In genomic region chr2:231785822-231786176, GRCh38 we compare ENCODE assay signal across 8 cellular contexts. TPM values are rescaled to one million over a fixed set of nuclear protein-coding genes. Genes with fewer than 3 reads are reported as not detected.
DNase-seq lines count a peak whose midpoint lies in the region; TF ChIP-seq lines count a peak whose summit lies in the region.

No MANE protein-coding gene starts in this region.

- DNase-seq in A673 (ENCODE audit: low spot score) (no peak), H9 (no peak), astrocyte of the cerebellum (ENCODE audit: low read depth) (no peak), mesenchymal stem cell (no peak), cerebellar nuclear complex (lab: John Stamatoyannopoulos, UW) (no peak), head of caudate nucleus (no peak), NCI-H345 treated with DMSO at 0.1 percent for 48 hours (lab: John Stamatoyannopoulos, UW; ENCODE audit: unreplicated experiment) (no peak)
- DNase-seq in activated CD4-positive, alpha-beta T cell treated with anti-CD3 and anti-CD28 coated beads, Interleukin-2, amount 50 U/mL, for 4 hours = no peak

- peak overlapping the region; percentile 27 for H4K8ac ChIP-seq in H9 (replicated peaks; ENCODE audit: insufficient read length, low read depth, low read length)
- peak overlapping the region; percentile 89 for H4K8ac ChIP-seq in mesenchymal stem cell (ENCODE audit: low read length)

- peaks cover 9% of the 10 kb centered on the region; the same call in 1 of the 2 replicates for H3K79me2 ChIP-seq in H9 (ENCODE audit: insufficient read depth, low read length)

- H3K27ac Mint-ChIP-seq in H9 = peak overlapping the region; percentile 98 to 99 (median 98)

- H3K9me3 ChIP-seq in A673 (ENCODE audit: low read depth, low read length, poor library complexity, severe bottlenecking) (no peaks in the 10 kb centered on the region), H9 (ENCODE audit: control insufficient read depth, low read depth, low read length) (no peaks in the 10 kb centered on the region), mesenchymal stem cell (ENCODE audit: control insufficient read depth, low read length) (no peaks in the 10 kb centered on the region)

- H4K91ac ChIP-seq in H9 (ENCODE audit: insufficient read length, low read depth, low read length) (no peak overlapping the region), mesenchymal stem cell (ENCODE audit: low read length) (peak overlapping the region; percentile 87)

- no peaks in the 10 kb centered on the region; a peak in 1 of 5 replicates for H3K9me3 Mint-ChIP-seq in H9

- CTCF ChIA-PET in A673 (lab: Charles Lee) = interaction anchor here (0.5 to 1.4 kb wide), 2 partner anchors 108 to 183 kb away, joined by 3 to 5 read pairs; no protein-coding TSS in a partner anchor

- no peak overlapping the region for H2BK5ac ChIP-seq in H9 (ENCODE audit: insufficient read length, low read length)
- no peak overlapping the region for H2BK5ac ChIP-seq in mesenchymal stem cell (ENCODE audit: low read depth, low read length, poor library complexity, severe bottlenecking)

- H3K18ac ChIP-seq in H9 (ENCODE audit: insufficient read length, low read depth, low read length) (peak overlapping the region; percentile 47), mesenchymal stem cell (ENCODE audit: low read depth in 1 of 2, low read length in 2 of 2) (peak overlapping the region; percentile 82 to 94)

- peaks cover 2 to 23% (median 20%) of the 10 kb centered on the region in 3 experiments; a peak in 6 of 7 replicates for H3K36me3 Mint-ChIP-seq in H9 (ENCODE audit: insufficient read depth in 1 of 3, low read depth in 3 of 3)

- no peak overlapping the region for H2AFZ ChIP-seq in H9 (ENCODE audit: low read length)
- peak overlapping the region; percentile 90 for H2AFZ ChIP-seq in mesenchymal stem cell (ENCODE audit: low read depth, low read length)

- H4K5ac ChIP-seq in H9 (ENCODE audit: insufficient read length, low read depth, low read length) = peak overlapping the region; percentile 41

- POLR2A ChIA-PET in A673 (lab: Charles Lee; ENCODE audit: low non-redundant PET) = no interaction called here

- peaks cover 11% of the 10 kb centered on the region for H3K4me1 ChIP-seq in A673 (ENCODE audit: insufficient read depth, low read length, poor library complexity, severe bottlenecking)
- no peaks in the 10 kb centered on the region for H3K4me1 ChIP-seq in H9 (ENCODE audit: insufficient read depth, low read length)
- peaks cover 4% of the 10 kb centered on the region for H3K4me1 ChIP-seq in mesenchymal stem cell (ENCODE audit: control insufficient read depth, insufficient read depth, low read depth, low read length)

- H3K14ac ChIP-seq in H9 (ENCODE audit: insufficient read depth, low read length) = peak overlapping the region; percentile 79
- peak overlapping the region in 1 of 2 experiments; percentile 70 for H3K14ac ChIP-seq in mesenchymal stem cell (ENCODE audit: low read length in 2 of 2)

- H3K27me3 ChIP-seq in A673 (replicated peaks; ENCODE audit: insufficient read depth, low read depth, low read length, poor library complexity) (no peaks in the 10 kb centered on the region), H9 (ENCODE audit: insufficient read depth, low read length) (no peaks in the 10 kb centered on the region), mesenchymal stem cell (ENCODE audit: control insufficient read depth in 1 of 2, insufficient read depth in 1 of 2, low read length in 2 of 2) (no peaks in the 10 kb centered on the region)

- no peak for TF ChIP-seq CTCF in A673 (conservative IDR thresholded peaks at IDR 0.05; ENCODE audit: low read depth, low read length)
- TF ChIP-seq CTCF in H9 (conservative IDR thresholded peaks at IDR 0.05) = no peak
- TF ChIP-seq CTCF in astrocyte of the cerebellum (IDR thresholded peaks at IDR 0.05; ENCODE audit: low read depth, low read length, missing control alignments) = no peak

- H3K27me3 Mint-ChIP-seq in H9 (ENCODE audit: low read depth) = no peaks in the 10 kb centered on the region

- intact Hi-C loops in A673 (cut with micrococcal nuclease; ENCODE audit: unreplicated experiment) = loop anchor here (10.0 kb wide), 1 partner anchor 111 kb away; no protein-coding TSS in a partner anchor
- intact Hi-C loops in head of caudate nucleus (cut with DNase I) = loop anchor here (10.0 kb wide), 1 partner anchor 171 kb away; no protein-coding TSS in a partner anchor

- peak overlapping the region; percentile 99 for H3K4me2 ChIP-seq in H9 (ENCODE audit: insufficient read depth, insufficient read length, low read length)
- peak overlapping the region; percentile 82 for H3K4me2 ChIP-seq in mesenchymal stem cell (ENCODE audit: low read length, poor library complexity, severe bottlenecking)

- H2BK120ac ChIP-seq in H9 (ENCODE audit: low read depth, low read length, poor library complexity, severe bottlenecking) = no peak overlapping the region
- no peak overlapping the region for H2BK120ac ChIP-seq in mesenchymal stem cell (ENCODE audit: low read depth, low read length)

- BruUV-seq in A673 (replicated peaks; lab: Mats Ljungman, UMichigan) = no TSS peak

- H3K4ac ChIP-seq in H9 (ENCODE audit: low read depth, low read length) = no peak overlapping the region; the same call in 1 of the 2 replicates
- H3K4ac ChIP-seq in mesenchymal stem cell (ENCODE audit: low read depth in 1 of 2, low read length in 2 of 2) = peak overlapping the region; percentile 91

- H3K4me1 Mint-ChIP-seq in H9 = peaks cover 27 to 36% of the 10 kb centered on the region in 2 experiments

- in situ Hi-C loops in astrocyte of the cerebellum (cut with HindIII; ENCODE audit: low sequenced_read_pairs) = no loop called here

- peak overlapping the region; percentile 77 for H3K27ac ChIP-seq in A673 (ENCODE audit: low read depth, low read length, poor library complexity, severe bottlenecking)
- H3K27ac ChIP-seq in H9 (ENCODE audit: insufficient read length, low read depth, low read length) = peak overlapping the region; percentile 80
- H3K27ac ChIP-seq in mesenchymal stem cell (ENCODE audit: low read length, poor library complexity, severe bottlenecking) = peak overlapping the region; percentile 67

- H3T11ph ChIP-seq in H9 (ENCODE audit: low read length) = no peak overlapping the region

- H3K79me1 ChIP-seq in H9 (ENCODE audit: insufficient read depth, low read depth, low read length, poor library complexity, severe bottlenecking) (peaks cover 3% of the 10 kb centered on the region), mesenchymal stem cell (replicated peaks; ENCODE audit: low read length, poor library complexity, severe bottlenecking) (peaks cover 18% of the 10 kb centered on the region)

- H3K36me3 ChIP-seq in A673 (ENCODE audit: insufficient read depth, low read length, poor library complexity, severe bottlenecking) (peaks cover 10% of the 10 kb centered on the region), mesenchymal stem cell (ENCODE audit: control insufficient read depth in 1 of 2, insufficient read depth in 2 of 2, low read depth in 1 of 2, low read length in 2 of 2) (peaks cover 4 to 19% of the 10 kb centered on the region in 2 experiments)

- H2AK5ac ChIP-seq in H9 (ENCODE audit: insufficient read length, low read length) = no peak overlapping the region
- peak overlapping the region; percentile 35 for H2AK5ac ChIP-seq in mesenchymal stem cell (ENCODE audit: low read length, severe bottlenecking)

- H2BK12ac ChIP-seq in H9 (ENCODE audit: insufficient read length, low read depth, low read length) = no peak overlapping the region
- no peak overlapping the region for H2BK12ac ChIP-seq in mesenchymal stem cell (ENCODE audit: low read length in 2 of 2)

- no peaks in the 10 kb centered on the region for H4K20me1 ChIP-seq in H9 (ENCODE audit: control insufficient read depth, insufficient read depth, insufficient read length)

- H2BK20ac ChIP-seq in H9 (ENCODE audit: low read depth, low read length, poor library complexity, severe bottlenecking) = no peak overlapping the region

- H3K4me3 ChIP-seq in A673 (ENCODE audit: low read depth, low read length, poor library complexity, severe bottlenecking) (peak overlapping the region; percentile 91), astrocyte of the cerebellum (ENCODE audit: low read depth, low read length) (peak overlapping the region; percentile 92), mesenchymal stem cell (ENCODE audit: insufficient read depth in 1 of 2, low read depth in 1 of 2, low read length in 2 of 2) (peak overlapping the region; percentile 80 to 97)

- WGBS in H9 (ENCODE audit: extremely low coverage, insufficient read length, low lambda C conversion rate) = no CpG with 5 or more reads among the region's 6 CpGs
- 41% methylated on average over 6 of the region's 6 CpGs for WGBS in mesenchymal stem cell

- H3K9ac ChIP-seq in H9 (ENCODE audit: extremely low read depth, insufficient read length, low read length) (peak overlapping the region; percentile 88), mesenchymal stem cell (ENCODE audit: low read length) (peak overlapping the region; percentile 91)

- H3K56ac ChIP-seq in H9 (ENCODE audit: insufficient read length, low read depth, low read length) = no peak overlapping the region

- peaks cover 12% of the 10 kb centered on the region for H3K23me2 ChIP-seq in H9 (ENCODE audit: insufficient read length, low read depth, low read length, poor library complexity, severe bottlenecking)

- no peak overlapping the region for H2BK15ac ChIP-seq in H9 (ENCODE audit: low read depth, low read length)
- no peak overlapping the region for H2BK15ac ChIP-seq in mesenchymal stem cell (ENCODE audit: low read depth, poor library complexity, severe bottlenecking)

- peak overlapping the region; percentile 83 to 94 for H3K4me3 Mint-ChIP-seq in H9

- no peak overlapping the region for H3K23ac ChIP-seq in H9 (ENCODE audit: insufficient read length, low read depth, low read length)
- H3K23ac ChIP-seq in mesenchymal stem cell (ENCODE audit: low read length in 2 of 2) = peak overlapping the region in 1 of 2 experiments; percentile 70

RNA-seq across cellular contexts. Expression of gene COPS7B, which starts 0.4 kb away (rescaled TPM):
- total RNA-seq in A673 (2021) (64.1 and 66.5 TPM in 2 replicates), H9 (2021) (61.0 and 61.4 TPM in 2 replicates)
- 28.1 TPM for polyA plus RNA-seq in mesenchymal stem cell (2013, experiment 1 of 2)
- 24.5 TPM for polyA plus RNA-seq in mesenchymal stem cell (2013, experiment 2 of 2)

RNA-seq across cellular contexts. Expression of gene PDE6D, which starts 4.7 kb away (rescaled TPM):
- total RNA-seq in A673 (2021) (19.7 and 27.3 TPM in 2 replicates), H9 (2021) (33.7 and 33.9 TPM in 2 replicates)
- polyA plus RNA-seq in mesenchymal stem cell (2013, experiment 1 of 2) = 19.6 TPM
- 19.9 TPM for polyA plus RNA-seq in mesenchymal stem cell (2013, experiment 2 of 2)
